8 cellular contexts compared by ENCODE assay signal in genomic region chr6:122609881-122610689, GRCh38. TPM values are rescaled to one million over a fixed set of nuclear protein-coding genes. Genes with fewer than 3 reads are reported as not detected.
DNase-seq lines count a peak whose midpoint lies in the region; ATAC-seq and TF ChIP-seq lines count a peak whose summit lies in the region.

Gene PKIB (plus strand): TSS chr6:122610405. CDS start chr6:122717795, 107,390 bp downstream.

- intact Hi-C loops in prostate gland (cut with DNase I), result no loop called here

- H3K27ac ChIP-seq in prostate gland, result peak within 1 kb of the TSS; percentile 47 to 64

- 1% methylated on average over 66 of the region's 66 CpGs for WGBS in prostate gland

- TF ChIP-seq POLR2A in prostate gland (IDR thresholded peaks at IDR 0.05), result peak; percentile 20

- H3K36me3 ChIP-seq in prostate gland, result no peaks in the 10 kb centered on the region

- peak; percentile 80 for ATAC-seq in HG02610 (IDR thresholded peaks at IDR 0.05; ENCODE audit: unreplicated experiment)

- H3K27me3 ChIP-seq in prostate gland (replicated peaks; ENCODE audit: insufficient read depth), result no peaks in the 10 kb centered on the region

- H3K4me1 ChIP-seq in prostate gland (replicated peaks), result no peaks in the 10 kb centered on the region

- DNase-seq in NCI-H1048 (lab: John Stamatoyannopoulos, UW) (peak; percentile 17), SKM-1 (lab: John Stamatoyannopoulos, UW; ENCODE audit: unreplicated experiment) (peak; percentile 46), astrocyte of the hippocampus (ENCODE audit: low read depth, low spot score) (peak; percentile 95), hepatic stellate cell (ENCODE audit: low spot score) (peak; percentile 54), prostate gland (ENCODE audit: low spot score) (peak; percentile 70), GF-D8 (lab: John Stamatoyannopoulos, UW) (no peak)

- no peaks in the 10 kb centered on the region for H3K9me3 ChIP-seq in prostate gland

- H3K4me3 ChIP-seq in GM12875 (ENCODE audit: low read depth, low read length) (peak within 1 kb of the TSS; percentile 8), prostate gland (peak within 1 kb of the TSS; percentile 41 to 45)

- TF ChIP-seq CTCF in GM12875 (IDR thresholded peaks at IDR 0.05; ENCODE audit: borderline replicate concordance, insufficient read depth, low read depth, low read length) (peak; percentile 35), prostate gland (IDR thresholded peaks at IDR 0.05) (peak in 2 of 4 experiments; percentile 40 to 52)

RNA-seq across cellular contexts. Expression of gene PKIB, which starts in this region (rescaled TPM):
- 10 to 100 TPM in 1 of 2 donors, 1 to 10 TPM in 1; 2.6 to 12.8 TPM for total RNA-seq in prostate gland
